ENCODE assay signal across 9 cellular contexts in genomic region chr2:162126145-162126926, GRCh38. TPM values are rescaled to one million over a fixed set of nuclear protein-coding genes. Genes with fewer than 3 reads are reported as not detected.
A peak's percentile ranks its signal among the peaks of the same experiment; 100 is the strongest.
DNase-seq lines count a peak whose midpoint lies in the region; ATAC-seq and TF ChIP-seq lines count a peak whose summit lies in the region.
"Had no signal": no experiment of that assay in that cellular context is flagged by ENCODE, and none has a peak within 500 bp of the region (broad histone marks: within the 10 kb centered on the region; RNA-seq: fewer than 3 reads in every experiment).

No MANE protein-coding gene starts in this region.

- H3K27ac ChIP-seq in GM23248: no peak overlapping the region
- H3K27ac ChIP-seq in Karpas-422 (ENCODE audit: low read length): no peak overlapping the region
- no peak overlapping the region for H3K27ac ChIP-seq in left lung
- no peak overlapping the region for H3K27ac ChIP-seq in colonic mucosa

- H3K79me2 ChIP-seq in GM23248 (ENCODE audit: insufficient read depth) (no peaks in the 10 kb centered on the region), Karpas-422 (ENCODE audit: low read length) (no peaks in the 10 kb centered on the region)

- no peak overlapping the region for H3K4me3 Mint-ChIP-seq in activated T-cell treated with anti-CD3 and anti-CD28 coated beads, Interleukin-2, amount 50 U/mL, for 4 hours

- ATAC-seq in GM18858 (IDR thresholded peaks at IDR 0.05; ENCODE audit: unreplicated experiment) (peak; percentile 95), left lung (peak; percentile 36)
- ATAC-seq in activated T-cell treated with anti-CD3 and anti-CD28 coated beads, Interleukin-2, amount 50 U/mL, for 4 hours: no peak

- no peak overlapping the region for H3K4me3 ChIP-seq in GM23248
- H3K4me3 ChIP-seq in Karpas-422 (ENCODE audit: low read length): no peak overlapping the region
- no peak overlapping the region for H3K4me3 ChIP-seq in left lung
- H3K4me3 ChIP-seq in colonic mucosa: no peak overlapping the region

- WGBS in GM23248 (ENCODE audit: low coverage in 1 of 2, low lambda C conversion rate in 2 of 2, missing lambda C conversion rate in 2 of 2), 2 experiments: 67 to 74% methylated on average over 3 of the region's 3 CpGs

- peaks cover 8% of the 10 kb centered on the region; the same call in 1 of the 2 replicates for H3K4me1 ChIP-seq in GM23248 (ENCODE audit: insufficient read depth)
- H3K4me1 ChIP-seq in Karpas-422 (ENCODE audit: low read length): peaks cover 12% of the 10 kb centered on the region
- H3K4me1 ChIP-seq in left lung: peaks cover 0 to 5% of the 10 kb centered on the region in 2 donors
- H3K4me1 ChIP-seq in colonic mucosa: no peaks in the 10 kb centered on the region

- no peak overlapping the region for H3K9ac ChIP-seq in GM23248
- no peak overlapping the region for H3K9ac ChIP-seq in Karpas-422 (ENCODE audit: low read length)
- no peak overlapping the region for H3K9ac ChIP-seq in colonic mucosa (ENCODE audit: low read depth in 2 of 2, low read length in 2 of 2)

- H3F3A ChIP-seq in GM23248 (ENCODE audit: insufficient read depth): peaks cover 10% of the 10 kb centered on the region; the same call in 1 of the 2 replicates

- H3K9me3 ChIP-seq in GM23248 (ENCODE audit: low read depth) (no peaks in the 10 kb centered on the region), Karpas-422 (ENCODE audit: low read length) (no peaks in the 10 kb centered on the region), left lung (no peaks in the 10 kb centered on the region), colonic mucosa (no peaks in the 10 kb centered on the region)

- H3K27me3 Mint-ChIP-seq in activated T-cell treated with anti-CD3 and anti-CD28 coated beads, Interleukin-2, amount 50 U/mL, for 4 hours (ENCODE audit: low read depth): no peaks in the 10 kb centered on the region

- no peak for DNase-seq in GM23248
- DNase-seq in Karpas-422: peak; percentile 75
- no peak for DNase-seq in left lung
- no peak for DNase-seq in colonic mucosa
- no peak for DNase-seq in NCI-H526 treated with DMSO at 0.1 percent for 48 hours (lab: John Stamatoyannopoulos, UW)
- no peak for DNase-seq in activated T-cell treated with anti-CD3 and anti-CD28 coated beads, Interleukin-2, amount 50 U/mL, for 4 hours
- no peak for DNase-seq in activated CD4-positive, alpha-beta T cell treated with anti-CD3 and anti-CD28 coated beads for 4 hours
- DNase-seq: stimulated activated CD4-positive, alpha-beta T cell treated with anti-CD3 and anti-CD28 coated beads, Interleukin-4, amount 100 ng/mL, for 1 hour had no signal

- in situ Hi-C loops in GM23248 (cut with MboI): loop anchor here (10.0 kb wide), 1 partner anchor 542 kb away; no protein-coding TSS in a partner anchor

- TF ChIP-seq CTCF in left lung (IDR thresholded peaks at IDR 0.05): no peak
- no peak for TF ChIP-seq CTCF in colonic mucosa (IDR thresholded peaks at IDR 0.05)

- H3K36me3 ChIP-seq in GM23248 (ENCODE audit: low read depth): no peaks in the 10 kb centered on the region
- H3K36me3 ChIP-seq in Karpas-422 (ENCODE audit: insufficient read depth, low read length): no peaks in the 10 kb centered on the region
- H3K36me3 ChIP-seq in left lung: no peaks in the 10 kb centered on the region
- H3K36me3 ChIP-seq in colonic mucosa: no peaks in the 10 kb centered on the region

- H3K9me3 Mint-ChIP-seq in activated T-cell treated with anti-CD3 and anti-CD28 coated beads, Interleukin-2, amount 50 U/mL, for 4 hours: no peaks in the 10 kb centered on the region

- H3K36me3 Mint-ChIP-seq in activated T-cell treated with anti-CD3 and anti-CD28 coated beads, Interleukin-2, amount 50 U/mL, for 4 hours (ENCODE audit: insufficient read depth): no peaks in the 10 kb centered on the region

- no peaks in the 10 kb centered on the region for H3K27me3 ChIP-seq in GM23248 (replicated peaks; ENCODE audit: insufficient read depth)
- no peaks in the 10 kb centered on the region for H3K27me3 ChIP-seq in Karpas-422 (ENCODE audit: low read length)
- H3K27me3 ChIP-seq in left lung: no peaks in the 10 kb centered on the region
- no peaks in the 10 kb centered on the region for H3K27me3 ChIP-seq in colonic mucosa

- H3K4me1 Mint-ChIP-seq in activated T-cell treated with anti-CD3 and anti-CD28 coated beads, Interleukin-2, amount 50 U/mL, for 4 hours (ENCODE audit: low read depth): peaks cover 9% of the 10 kb centered on the region

- H2AFZ ChIP-seq in GM23248 (0 out of 2 replicates have a peak overlapping the region, but pooled peaks have one; percentile 5), Karpas-422 (ENCODE audit: low read length) (no peak overlapping the region)

- H3K9me2 ChIP-seq in GM23248 (ENCODE audit: insufficient read depth) (no peaks in the 10 kb centered on the region), Karpas-422 (replicated peaks; ENCODE audit: insufficient read depth, low read length) (no peaks in the 10 kb centered on the region)

- H4K20me1 ChIP-seq in GM23248 (ENCODE audit: insufficient read depth) (no peaks in the 10 kb centered on the region), Karpas-422 (ENCODE audit: insufficient read depth, low read depth, low read length) (no peaks in the 10 kb centered on the region)

- H3K4me2 ChIP-seq in GM23248 (ENCODE audit: unreplicated experiment): no peak overlapping the region
- H3K4me2 ChIP-seq in Karpas-422 (ENCODE audit: low read depth, low read length, poor library complexity, severe bottlenecking): no peak overlapping the region

- intact Hi-C loops in left lung (cut with DNase I) (loop anchor here in 1 of 2 donors (10.0 kb wide), 1 partner anchor 122 kb away; no protein-coding TSS in a partner anchor), colonic mucosa (cut with DNase I) (loop anchor here (5.0 kb wide), 1 partner anchor 119 kb away; no protein-coding TSS in a partner anchor)

RNA-seq across cellular contexts. Expression of gene GCG, which starts 25.7 kb away (rescaled TPM):
- total RNA-seq in GM23248 (2014; rRNA removed; shearing (Covaris generic)): not detected in 2 replicates
- not detected in 2 replicates for polyA plus RNA-seq in GM23248 (2016; fragmentation: Nextera tagmentation; extraction: Ambion mirVana)
- not detected in 2 replicates for total RNA-seq in Karpas-422 (2014; rRNA removed; shearing (Covaris generic); ENCODE audit: low replicate concordance)
- not detected for total RNA-seq in left lung
- 10 to 100 TPM; 55.8 to 81.3 TPM for total RNA-seq in colonic mucosa
- not detected for total RNA-seq in activated T-cell treated with anti-CD3 and anti-CD28 coated beads, Interleukin-2, amount 50 U/mL, for 4 hours

RNA-seq across cellular contexts. Expression of gene DPP4, which starts 52.3 kb away (rescaled TPM):
- 33.5 and 39.9 TPM in 2 replicates for total RNA-seq in GM23248 (2014; rRNA removed; shearing (Covaris generic))
- 30.1 and 31.6 TPM in 2 replicates for polyA plus RNA-seq in GM23248 (2016; fragmentation: Nextera tagmentation; extraction: Ambion mirVana)
- not detected in 2 replicates for total RNA-seq in Karpas-422 (2014; rRNA removed; shearing (Covaris generic); ENCODE audit: low replicate concordance)
- total RNA-seq in left lung (100 to 1,000 TPM in 1 of 2 donors, 10 to 100 TPM in 1; 28.0 to 105 TPM), colonic mucosa (10 to 100 TPM; 25.5 to 40.5 TPM)
- total RNA-seq in activated T-cell treated with anti-CD3 and anti-CD28 coated beads, Interleukin-2, amount 50 U/mL, for 4 hours: 10 to 100 TPM in 2 of 3 donors, 1 to 10 TPM in 1; 8.6 to 15.6 (median 15.3) TPM

Comparison
In these comparisons a context has a peak if more than half of its experiments do, and no peak if none do; other contexts are left out.
1. ATAC-seq: peak in GM18858 (single experiment) and left lung (single experiment); none in activated T-cell treated with anti-CD3 and anti-CD28 coated beads, Interleukin-2, amount 50 U/mL, for 4 hours (0 of 2).
2. RNA of gene GCG, which starts 25.7 kb away (total RNA-seq): 55.8 to 81.3 TPM in colonic mucosa; not detected in activated T-cell treated with anti-CD3 and anti-CD28 coated beads, Interleukin-2, amount 50 U/mL, for 4 hours, not detected in GM23248, not detected in Karpas-422 and not detected in left lung; every median in the first group is over 10 times any median in the second.